31 cellular contexts compared by ENCODE assay signal in the genomic region with DNA sequence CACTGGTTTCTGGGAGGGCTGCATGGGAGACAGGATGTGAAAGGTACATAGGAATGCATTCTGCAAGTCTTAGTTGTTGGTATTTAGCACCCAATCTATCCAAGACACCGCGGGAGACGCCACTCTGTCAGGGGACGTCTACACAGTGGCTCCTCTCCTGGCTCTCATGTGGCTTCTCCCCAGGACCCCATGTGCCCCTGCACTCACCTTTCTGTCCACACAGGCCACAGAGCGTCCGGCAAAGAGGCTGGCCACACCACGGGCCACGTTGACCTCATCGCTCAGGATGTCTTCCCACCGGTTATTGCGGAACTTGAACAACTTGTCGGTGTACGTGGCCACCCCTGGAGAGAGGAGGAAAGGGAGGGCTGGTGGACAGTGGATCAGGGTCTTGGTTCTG.
"Had no signal": no experiment of that assay in that cellular context is flagged by ENCODE, and none has a peak within 500 bp of the region (broad histone marks: within the 10 kb centered on the region; RNA-seq: fewer than 3 reads in every experiment).

No MANE protein-coding gene starts in this region.

- H3K27me3 ChIP-seq: brain microvascular endothelial cell had no signal

- ATAC-seq: activated CD4-positive, CD25-positive, alpha-beta regulatory T cell treated with anti-CD3 and anti-CD28 coated beads, Interleukin-2, amount 50 U/mL, for 24 hours; activated CD8-positive, alpha-beta memory T cell treated with anti-CD3 and anti-CD28 coated beads, Interleukin-2, amount 10 ng/mL, durations not matched to agents 7 days and 5 days; activated CD8-positive, alpha-beta T cell treated with anti-CD3 and anti-CD28 coated beads, Interleukin-2, amount 10 ng/mL, durations not matched to agents 7 days and 5 days; activated T-helper 17 cell treated with anti-CD3 and anti-CD28 coated beads, Interleukin-2, amount 50 U/mL, for 72 hours; esophagus mucosa; heart left ventricle; T-helper 17 cell had no signal

- DNase-seq: activated B cell treated with CpG ODN at 0.5 μM for 24 hours; activated CD4-positive, alpha-beta memory T cell treated with anti-CD3 and anti-CD28 coated beads for 36 hours; activated CD4-positive, alpha-beta T cell treated with anti-CD3 and anti-CD28 coated beads for 48 hours; activated CD8-positive, alpha-beta memory T cell treated with anti-CD3 and anti-CD28 coated beads, Interleukin-2, amount 10 ng/mL, durations not matched to agents 7 days and 5 days; activated CD8-positive, alpha-beta memory T cell treated with anti-CD3 and anti-CD28 coated beads, Interleukin-2, amount 50 U/mL, for 4 hours; activated CD8-positive, alpha-beta T cell treated with anti-CD3 and anti-CD28 coated beads, Interleukin-2, amount 10 ng/mL, durations not matched to agents 7 days and 5 days; activated effector memory CD4-positive, alpha-beta T cell treated with Interleukin-2 at 50 U/mL for 16 hours; activated gamma-delta T cell treated with Interleukin-2 at 50 U/mL for 16 hours; activated naive CD4-positive, alpha-beta T cell treated with anti-CD3 and anti-CD28 coated beads, Interleukin-2, amount 50 U/mL, for 16 hours; activated naive CD4-positive, alpha-beta T cell treated with Interleukin-2 at 50 U/mL for 16 hours; activated T-cell treated with anti-CD3 and anti-CD28 coated beads, Interleukin-2, amount 50 U/mL, for 24 hours; amniotic stem cell; anterior cingulate cortex; brain microvascular endothelial cell; caudate nucleus; cerebellar nuclear complex; effector memory CD4-positive, alpha-beta T cell; endodermal cell; foreskin fibroblast; T-helper 1 cell; T-helper 17 cell; T1000 had no signal

- FAIRE-seq: astrocyte, frontal cortex had no signal

- H3K36me3 ChIP-seq: brain microvascular endothelial cell, heart left ventricle, WERI-Rb-1 had no signal

- H3K27ac ChIP-seq: brain microvascular endothelial cell, coronary artery, WERI-Rb-1 had no signal

- H3K9me3 ChIP-seq: heart left ventricle had no signal

- H3K4me3 ChIP-seq: coronary artery, dorsolateral prefrontal cortex, heart left ventricle had no signal
